ENCODE assay signal across 9 cellular contexts in genomic region chr15:28107111-28107893, GRCh38. TPM values are rescaled to one million over a fixed set of nuclear protein-coding genes. Genes with fewer than 3 reads are reported as not detected.
DNase-seq lines count a peak whose midpoint lies in the region; ATAC-seq and TF ChIP-seq lines count a peak whose summit lies in the region.
"Had no signal": no experiment of that assay in that cellular context is flagged by ENCODE, and none has a peak within 500 bp of the region (broad histone marks: within the 10 kb centered on the region; RNA-seq: fewer than 3 reads in every experiment).

No MANE protein-coding gene starts in this region.

- H3K27me3 Mint-ChIP-seq in stimulated activated memory B cell treated with anti-CD40 and anti-IgM and Interleukin-4, amounts not matched to agents 10 μg/mL and 1 μg/mL and 100 μg/mL, for 72 hours = peaks cover 36% of the 10 kb centered on the region

- H3K27me3 ChIP-seq in body of pancreas = peaks cover 0 to 15% of the 10 kb centered on the region in 2 donors

- H3K4me3 Mint-ChIP-seq in stimulated activated memory B cell treated with anti-CD40 and anti-IgM and Interleukin-4, amounts not matched to agents 10 μg/mL and 1 μg/mL and 100 μg/mL, for 72 hours = peak overlapping the region; percentile 78

- no peak for TF ChIP-seq POLR2A in body of pancreas (IDR thresholded peaks at IDR 0.05)

- ATAC-seq in body of pancreas (peak; percentile 36), HG02970 (IDR thresholded peaks at IDR 0.05; ENCODE audit: low FRiP score, unreplicated experiment) (no peak), GM21529 (IDR thresholded peaks at IDR 0.05; ENCODE audit: unreplicated experiment) (no peak)
- ATAC-seq in stimulated activated memory B cell treated with anti-CD40 and anti-IgM and Interleukin-4, amounts not matched to agents 10 μg/mL and 1 μg/mL and 100 μg/mL, for 72 hours = no peak

- no peak overlapping the region for H3K27ac ChIP-seq in body of pancreas
- H3K27ac ChIP-seq: KMS-11 had no signal

- H3K9me3 ChIP-seq in body of pancreas = no peaks in the 10 kb centered on the region

- WGBS in body of pancreas, 2 donors = 4 to 15% methylated on average over 26 to 62 of the region's 62 CpGs

- TF ChIP-seq CTCF in HFF-Myc (IDR thresholded peaks at IDR 0.05; ENCODE audit: low read depth, low read length, missing control alignments) (no peak), body of pancreas (IDR thresholded peaks at IDR 0.05) (no peak)

- peak overlapping the region; percentile 44 for H3K4me3 ChIP-seq in HFF-Myc (replicated peaks; ENCODE audit: low read depth, low read length)
- peak overlapping the region in 1 of 2 donors; percentile 8 for H3K4me3 ChIP-seq in body of pancreas

- H3K27ac Mint-ChIP-seq in stimulated activated memory B cell treated with anti-CD40 and anti-IgM and Interleukin-4, amounts not matched to agents 10 μg/mL and 1 μg/mL and 100 μg/mL, for 72 hours = no peak overlapping the region

- intact Hi-C loops in body of pancreas (cut with DNase I) = no loop called here

- H3K36me3 ChIP-seq in body of pancreas (replicated peaks in 1 of 2; ENCODE audit: insufficient read depth in 1 of 2, low read depth in 2 of 2) = peaks cover 0 to 6% of the 10 kb centered on the region in 2 donors

- H3K36me3 Mint-ChIP-seq in stimulated activated memory B cell treated with anti-CD40 and anti-IgM and Interleukin-4, amounts not matched to agents 10 μg/mL and 1 μg/mL and 100 μg/mL, for 72 hours = peaks cover 12% of the 10 kb centered on the region

- peaks cover 16% of the 10 kb centered on the region for H3K4me1 ChIP-seq in body of pancreas

- no peaks in the 10 kb centered on the region for H3K9me3 Mint-ChIP-seq in stimulated activated memory B cell treated with anti-CD40 and anti-IgM and Interleukin-4, amounts not matched to agents 10 μg/mL and 1 μg/mL and 100 μg/mL, for 72 hours

- peaks cover 23% of the 10 kb centered on the region for H3K4me1 Mint-ChIP-seq in stimulated activated memory B cell treated with anti-CD40 and anti-IgM and Interleukin-4, amounts not matched to agents 10 μg/mL and 1 μg/mL and 100 μg/mL, for 72 hours

- DNase-seq in HFF-Myc (ENCODE audit: extremely low read depth, low read depth) (no peak), body of pancreas (peak in 1 of 4 donors; percentile 16), islet precursor cell (peak; percentile 69), HuH-7.5 (ENCODE audit: low spot score) (no peak)
- DNase-seq in central memory CD4-positive, alpha-beta T cell = no peak

RNA-seq across cellular contexts. Expression of gene OCA2, which starts 8.2 kb away (rescaled TPM):
- not detected for total RNA-seq in body of pancreas
